ENCODE assay signal across 21 cellular contexts in the genomic region with DNA sequence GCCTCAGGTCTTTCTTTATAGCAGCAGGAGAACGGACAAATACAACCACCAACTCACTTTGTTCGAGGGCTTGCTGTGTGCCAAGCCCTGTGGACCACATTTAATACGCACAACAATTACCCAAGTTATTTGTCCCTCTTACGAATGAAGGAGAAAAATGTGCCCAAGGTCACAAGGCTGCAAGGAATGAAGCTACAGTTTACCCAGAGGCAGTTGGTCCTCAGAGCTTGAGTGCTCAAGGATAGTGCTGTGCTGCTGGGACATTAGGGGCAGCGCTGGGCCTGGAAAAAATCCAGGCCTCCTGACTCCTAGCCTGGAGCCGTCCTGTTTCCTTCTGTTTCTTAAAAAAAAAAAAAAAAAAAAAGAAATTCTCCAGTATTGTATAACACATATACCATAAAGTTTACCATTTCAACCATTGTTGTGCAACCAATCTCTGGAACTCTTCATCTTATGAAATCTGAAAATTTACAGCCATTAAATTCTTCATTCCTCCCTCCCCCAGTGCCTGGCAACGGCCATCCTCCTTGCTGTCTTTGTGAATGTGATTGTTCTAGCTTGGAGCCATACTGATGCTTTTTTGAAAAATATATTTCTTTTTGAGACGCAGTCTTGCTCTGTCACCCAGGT. TPM values are rescaled to one million over a fixed set of nuclear protein-coding genes. Genes with fewer than 3 reads are reported as not detected.
DNase-seq lines count a peak whose midpoint lies in the region; ATAC-seq and TF ChIP-seq lines count a peak whose summit lies in the region.
"Had no signal": no experiment of that assay in that cellular context is flagged by ENCODE, and none has a peak within 500 bp of the region (broad histone marks: within the 10 kb centered on the region; RNA-seq: fewer than 3 reads in every experiment).

No MANE protein-coding gene starts in this region.

- H3K27me3 ChIP-seq in adrenal gland = no peaks in the 10 kb centered on the region
- H3K27me3 ChIP-seq: cardiac muscle cell, heart left ventricle, uterus had no signal

- WGBS in adrenal gland, 4 donors = 47 to 59% (median 49%) methylated on average over 8 of the region's 8 CpGs

- no peak for TF ChIP-seq POLR2A in adrenal gland (IDR thresholded peaks at IDR 0.05)

- DNase-seq in EH (ENCODE audit: low read depth) = peak; percentile 51
- peak; percentile 35 to 54 for DNase-seq in NOMO-1 (lab: John Stamatoyannopoulos, UW; ENCODE audit: unreplicated experiment in 2 of 2)
- DNase-seq in adrenal gland = peak in 2 of 7 donors; percentile 56 to 68
- DNase-seq in medulla oblongata (ENCODE audit: extremely low spot score) = peak; percentile 21
- no peak for DNase-seq in AML-193 (lab: John Stamatoyannopoulos, UW)
- DNase-seq in OCI-M2 (lab: John Stamatoyannopoulos, UW; ENCODE audit: unreplicated experiment) = no peak
- no peak for DNase-seq in DMS79 (lab: John Stamatoyannopoulos, UW)
- DNase-seq: activated T-cell treated with anti-CD3 and anti-CD28 coated beads, Interleukin-2, amount 50 U/mL, for 1 hour; heart left ventricle; KBM-7; NCI-H1092 treated with DMSO at 0.1 percent for 48 hours; NCI-H2029 treated with DMSO at 0.1 percent for 48 hours; NCI-H345; uterus had no signal

- H3K4me1 ChIP-seq in adrenal gland (replicated peaks in 1 of 2) = peaks cover 9 to 31% of the 10 kb centered on the region in 2 donors
- H3K4me1 ChIP-seq: HAP-1, uterus had no signal

- no peaks in the 10 kb centered on the region for H3K9me3 ChIP-seq in adrenal gland (replicated peaks in 1 of 3)
- H3K9me3 ChIP-seq: HAP-1, uterus had no signal

- no peak for TF ChIP-seq CTCF in adrenal gland (IDR thresholded peaks at IDR 0.05)

- peak overlapping the region in 3 of 5 donors; percentile 19 to 73 (median 38) for H3K27ac ChIP-seq in adrenal gland
- H3K27ac ChIP-seq: cardiac muscle cell, heart left ventricle, uterus had no signal

- no peak for ATAC-seq in GM19395 (IDR thresholded peaks at IDR 0.05; ENCODE audit: unreplicated experiment)
- ATAC-seq: heart left ventricle, left lobe of liver had no signal

- no peak overlapping the region for H3K4me3 ChIP-seq in adrenal gland
- H3K4me3 ChIP-seq: cardiac muscle cell, HAP-1, heart left ventricle, uterus had no signal

- intact Hi-C loops in adrenal gland (cut with DNase I) = loop anchor here in 1 of 2 donors (10.0 kb wide), 1 partner anchor 279 kb away; no protein-coding TSS in a partner anchor

- no peaks in the 10 kb centered on the region for H3K36me3 ChIP-seq in adrenal gland (replicated peaks in 1 of 2)
- H3K36me3 ChIP-seq: cardiac muscle cell, HAP-1, heart left ventricle, uterus had no signal

RNA-seq across cellular contexts. Expression of a gene that starts 1.0 kb away (rescaled TPM):
- total RNA-seq in adrenal gland = 10 to 100 TPM in 1 of 8 donors, 1 to 10 TPM in 1, under 1 TPM in 5, not detected in 1; 0.25 to 29.9 (median 0.54) TPM
- 1 to 10 TPM; 1.4 to 6.7 (median 2.7) TPM for polyA plus RNA-seq in adrenal gland
- total RNA-seq: cardiac muscle cell, G401, heart left ventricle, left lobe of liver, neural crest cell, posterior vena cava, uterus had no signal
- polyA plus RNA-seq: cardiac muscle cell, heart left ventricle had no signal

RNA-seq across cellular contexts. Expression of a gene that starts 15.9 kb away (rescaled TPM):
- total RNA-seq in adrenal gland = 100 to 1,000 TPM in 2 of 8 donors, 10 to 100 TPM in 6; 63.7 to 231 (median 90.7) TPM
- 100 to 1,000 TPM in 1 of 3 donors, 10 to 100 TPM in 2; 74.2 to 134 (median 76.7) TPM for polyA plus RNA-seq in adrenal gland

RNA-seq across cellular contexts. Expression of a gene that starts 48.9 kb away (rescaled TPM):
- total RNA-seq in adrenal gland = 10 to 100 TPM in 1 of 8 donors, 1 to 10 TPM in 7; 1.0 to 55.6 (median 2.9) TPM
- polyA plus RNA-seq in adrenal gland = 10 to 100 TPM in 1 of 3 donors, 1 to 10 TPM in 2; 7.2 to 20.3 (median 7.9) TPM
- polyA plus RNA-seq: cardiac muscle cell had no signal

Comparison
In these comparisons a context has a peak if more than half of its experiments do, and no peak if none do; other contexts are left out.
1. DNase-seq: peak in EH (single experiment), NOMO-1 (2 of 2) and medulla oblongata (single experiment); none in AML-193 (0 of 2), OCI-M2 (single experiment) and DMS79 (single experiment).